1 cellular context compared by ENCODE assay signal in the genomic region with DNA sequence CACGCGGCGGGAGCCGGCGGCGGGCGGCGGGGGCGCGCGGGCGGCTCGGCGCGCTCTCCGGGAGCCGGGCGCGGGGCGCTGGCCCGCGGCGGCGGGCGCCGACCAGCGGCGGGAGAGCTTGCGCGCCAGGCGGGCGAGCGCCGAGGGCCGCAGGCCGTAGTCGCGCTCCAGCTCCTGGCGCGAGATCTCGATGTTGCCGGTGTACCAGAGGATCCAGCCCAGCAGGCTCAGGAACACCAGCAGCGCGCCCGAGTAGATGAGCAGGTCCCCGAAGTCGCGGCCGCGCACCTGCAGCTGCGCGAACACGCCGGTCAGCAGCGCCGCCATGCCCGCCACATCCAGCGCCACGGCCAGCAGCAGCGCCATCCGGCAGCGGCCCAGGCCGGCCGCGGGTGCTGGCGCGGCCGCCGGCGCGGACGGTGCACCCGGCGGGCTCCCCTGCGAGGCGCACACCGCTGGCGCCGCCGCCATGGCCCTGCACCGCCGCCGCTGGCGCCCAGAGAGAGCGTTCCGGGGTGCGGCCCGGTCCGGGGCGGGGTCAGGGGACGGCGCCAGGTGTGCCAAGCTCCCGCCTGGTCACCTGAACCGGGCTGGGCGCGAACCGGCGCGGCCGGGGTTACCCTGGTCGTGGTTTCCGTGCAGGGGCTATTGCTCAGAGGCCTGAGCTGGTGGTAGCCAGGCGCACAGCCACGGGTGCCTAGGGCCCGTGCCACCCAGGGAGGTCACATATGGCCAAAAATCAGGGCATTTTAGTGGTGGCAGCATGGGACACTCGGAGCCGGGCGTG.
A peak's percentile ranks its signal among the peaks of the same experiment; 100 is the strongest.
TF ChIP-seq lines count a peak whose summit lies in the region.

A gene with protein sequence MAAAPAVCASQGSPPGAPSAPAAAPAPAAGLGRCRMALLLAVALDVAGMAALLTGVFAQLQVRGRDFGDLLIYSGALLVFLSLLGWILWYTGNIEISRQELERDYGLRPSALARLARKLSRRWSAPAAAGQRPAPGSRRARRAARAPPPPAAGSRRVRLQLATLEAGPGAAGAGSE (minus strand): TSS at position 504 of the 787 bp plus-strand sequence. CDS start 33 bp downstream, at position 471.

TF ChIP-seq in GM12878, 131 proteins besides CTCF, POLR2A, EP300 and RAD21 (continued from another document):
- no peak for TF ChIP-seq SUPT20H (IDR thresholded peaks at IDR 0.05; ENCODE audit: borderline replicate concordance, control insufficient read depth, low read depth, low read length)
- TF ChIP-seq WRNIP1 (IDR thresholded peaks at IDR 0.05; ENCODE audit: borderline replicate concordance, low read depth, low read length) = no peak
- TF ChIP-seq, protein P1, sequence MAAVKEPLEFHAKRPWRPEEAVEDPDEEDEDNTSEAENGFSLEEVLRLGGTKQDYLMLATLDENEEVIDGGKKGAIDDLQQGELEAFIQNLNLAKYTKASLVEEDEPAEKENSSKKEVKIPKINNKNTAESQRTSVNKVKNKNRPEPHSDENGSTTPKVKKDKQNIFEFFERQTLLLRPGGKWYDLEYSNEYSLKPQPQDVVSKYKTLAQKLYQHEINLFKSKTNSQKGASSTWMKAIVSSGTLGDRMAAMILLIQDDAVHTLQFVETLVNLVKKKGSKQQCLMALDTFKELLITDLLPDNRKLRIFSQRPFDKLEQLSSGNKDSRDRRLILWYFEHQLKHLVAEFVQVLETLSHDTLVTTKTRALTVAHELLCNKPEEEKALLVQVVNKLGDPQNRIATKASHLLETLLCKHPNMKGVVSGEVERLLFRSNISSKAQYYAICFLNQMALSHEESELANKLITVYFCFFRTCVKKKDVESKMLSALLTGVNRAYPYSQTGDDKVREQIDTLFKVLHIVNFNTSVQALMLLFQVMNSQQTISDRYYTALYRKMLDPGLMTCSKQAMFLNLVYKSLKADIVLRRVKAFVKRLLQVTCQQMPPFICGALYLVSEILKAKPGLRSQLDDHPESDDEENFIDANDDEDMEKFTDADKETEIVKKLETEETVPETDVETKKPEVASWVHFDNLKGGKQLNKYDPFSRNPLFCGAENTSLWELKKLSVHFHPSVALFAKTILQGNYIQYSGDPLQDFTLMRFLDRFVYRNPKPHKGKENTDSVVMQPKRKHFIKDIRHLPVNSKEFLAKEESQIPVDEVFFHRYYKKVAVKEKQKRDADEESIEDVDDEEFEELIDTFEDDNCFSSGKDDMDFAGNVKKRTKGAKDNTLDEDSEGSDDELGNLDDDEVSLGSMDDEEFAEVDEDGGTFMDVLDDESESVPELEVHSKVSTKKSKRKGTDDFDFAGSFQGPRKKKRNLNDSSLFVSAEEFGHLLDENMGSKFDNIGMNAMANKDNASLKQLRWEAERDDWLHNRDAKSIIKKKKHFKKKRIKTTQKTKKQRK (IDR thresholded peaks at IDR 0.05; ENCODE audit: low read depth, low read length) = no peak
- TF ChIP-seq, protein P2, sequence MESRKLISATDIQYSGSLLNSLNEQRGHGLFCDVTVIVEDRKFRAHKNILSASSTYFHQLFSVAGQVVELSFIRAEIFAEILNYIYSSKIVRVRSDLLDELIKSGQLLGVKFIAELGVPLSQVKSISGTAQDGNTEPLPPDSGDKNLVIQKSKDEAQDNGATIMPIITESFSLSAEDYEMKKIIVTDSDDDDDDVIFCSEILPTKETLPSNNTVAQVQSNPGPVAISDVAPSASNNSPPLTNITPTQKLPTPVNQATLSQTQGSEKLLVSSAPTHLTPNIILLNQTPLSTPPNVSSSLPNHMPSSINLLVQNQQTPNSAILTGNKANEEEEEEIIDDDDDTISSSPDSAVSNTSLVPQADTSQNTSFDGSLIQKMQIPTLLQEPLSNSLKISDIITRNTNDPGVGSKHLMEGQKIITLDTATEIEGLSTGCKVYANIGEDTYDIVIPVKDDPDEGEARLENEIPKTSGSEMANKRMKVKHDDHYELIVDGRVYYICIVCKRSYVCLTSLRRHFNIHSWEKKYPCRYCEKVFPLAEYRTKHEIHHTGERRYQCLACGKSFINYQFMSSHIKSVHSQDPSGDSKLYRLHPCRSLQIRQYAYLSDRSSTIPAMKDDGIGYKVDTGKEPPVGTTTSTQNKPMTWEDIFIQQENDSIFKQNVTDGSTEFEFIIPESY (IDR thresholded peaks at IDR 0.05) = no peak
- no peak for TF ChIP-seq POU2F2 (IDR thresholded peaks at IDR 0.05; ENCODE audit: borderline replicate concordance, low read depth, low read length)
- no peak for TF ChIP-seq ATF7 (IDR thresholded peaks at IDR 0.05; ENCODE audit: low read depth)
- peak; percentile 72 for TF ChIP-seq IKZF1 (conservative IDR thresholded peaks at IDR 0.05)
- no peak for TF ChIP-seq CHD4 (IDR thresholded peaks at IDR 0.05)
- no peak for TF ChIP-seq NRF1 (conservative IDR thresholded peaks at IDR 0.05; ENCODE audit: low read depth, low read length)
- TF ChIP-seq JUND (IDR thresholded peaks at IDR 0.05; ENCODE audit: low read depth, low read length) = no peak
- no peak for TF ChIP-seq KAT2A (conservative IDR thresholded peaks at IDR 0.05; ENCODE audit: control insufficient read depth, low read depth, low read length)
- 0 out of 2 replicates have a peak, but pooled peaks have one; percentile 45 for TF ChIP-seq SIN3A (IDR thresholded peaks at IDR 0.05; ENCODE audit: low read depth, low read length)
- TF ChIP-seq YBX1 (IDR thresholded peaks at IDR 0.05) = no peak
- TF ChIP-seq ZSCAN29 (IDR thresholded peaks at IDR 0.05) = no peak
- TF ChIP-seq BCL11A (IDR thresholded peaks at IDR 0.05; ENCODE audit: low read depth, low read length) = no peak
- TF ChIP-seq TCF12 (IDR thresholded peaks at IDR 0.05; ENCODE audit: low read depth, low read length) = no peak
